In genomic region chr3:139797724-139798343, GRCh38 we compare ENCODE assay signal across 1 cellular context.
TF ChIP-seq lines count a peak whose summit lies in the region.

No MANE protein-coding gene starts in this region.

TF ChIP-seq in HepG2, 621 proteins besides CTCF, POLR2A, EP300 and RAD21 (continued from another document and continues in another):
- no peak for TF ChIP-seq PAXIP1 (CRISPR knock-in tag; conservative IDR thresholded peaks at IDR 0.05)
- TF ChIP-seq ZNF782 (CRISPR knock-in tag; IDR thresholded peaks at IDR 0.05; ENCODE audit: borderline replicate concordance): no peak
- no peak for TF ChIP-seq HDAC1 (CRISPR knock-in tag; IDR thresholded peaks at IDR 0.05)
- no peak for TF ChIP-seq NFE2L2 (IDR thresholded peaks at IDR 0.05; ENCODE audit: low read length)
- TF ChIP-seq HDAC6 (IDR thresholded peaks at IDR 0.05; ENCODE audit: low read depth, low read length): no peak
- TF ChIP-seq ZBTB43 (CRISPR knock-in tag; conservative IDR thresholded peaks at IDR 0.05): no peak
- peak; percentile 41; the same call in 1 of the 2 replicates for TF ChIP-seq THRA (CRISPR knock-in tag; IDR thresholded peaks at IDR 0.05; ENCODE audit: borderline replicate concordance)
- no peak for TF ChIP-seq HOMEZ (CRISPR knock-in tag; IDR thresholded peaks at IDR 0.05; ENCODE audit: low read depth)
- TF ChIP-seq ZNF644 (CRISPR knock-in tag; IDR thresholded peaks at IDR 0.05; ENCODE audit: low read depth): no peak
- TF ChIP-seq ZBTB44 (CRISPR knock-in tag; IDR thresholded peaks at IDR 0.05): 0 out of 2 replicates have a peak, but pooled peaks have one; percentile 53
- no peak for TF ChIP-seq U2AF2 (IDR thresholded peaks at IDR 0.05; ENCODE audit: low read depth, low read length)
- TF ChIP-seq TEAD2 (CRISPR knock-in tag; IDR thresholded peaks at IDR 0.05): no peak
- no peak for TF ChIP-seq RORA (CRISPR knock-in tag; IDR thresholded peaks at IDR 0.05)
- TF ChIP-seq CENPT (CRISPR knock-in tag; IDR thresholded peaks at IDR 0.05; ENCODE audit: low read depth): no peak
- no peak for TF ChIP-seq ZNF143 (CRISPR knock-in tag; IDR thresholded peaks at IDR 0.05)
- TF ChIP-seq SRSF1 (optimal IDR thresholded peaks at IDR 0.05; ENCODE audit: low read depth, low read length): no peak
- TF ChIP-seq ZZZ3 (CRISPR knock-in tag; IDR thresholded peaks at IDR 0.05; ENCODE audit: borderline replicate concordance): no peak
- no peak for TF ChIP-seq NRL (CRISPR knock-in tag; IDR thresholded peaks at IDR 0.05; ENCODE audit: borderline replicate concordance)
- 0 out of 2 replicates have a peak, but pooled peaks have one; percentile 30 for TF ChIP-seq HMGXB3 (CRISPR knock-in tag; IDR thresholded peaks at IDR 0.05; ENCODE audit: borderline replicate concordance)
- TF ChIP-seq KLF12 (CRISPR knock-in tag; IDR thresholded peaks at IDR 0.05; ENCODE audit: borderline replicate concordance): no peak
- TF ChIP-seq RFX5 (IDR thresholded peaks at IDR 0.05; ENCODE audit: low read depth, low read length): no peak
- TF ChIP-seq FOXC1 (CRISPR knock-in tag; IDR thresholded peaks at IDR 0.05; ENCODE audit: borderline replicate concordance): no peak
- no peak for TF ChIP-seq SMC3 (IDR thresholded peaks at IDR 0.05; ENCODE audit: low read length)
- TF ChIP-seq ZFYVE20 (CRISPR knock-in tag; IDR thresholded peaks at IDR 0.05; ENCODE audit: borderline replicate concordance, low read depth): no peak
- TF ChIP-seq GZF1 (CRISPR knock-in tag; IDR thresholded peaks at IDR 0.05): no peak
- TF ChIP-seq RNF219 (CRISPR knock-in tag; IDR thresholded peaks at IDR 0.05): no peak
- no peak for TF ChIP-seq NBN (conservative IDR thresholded peaks at IDR 0.05)
- no peak for TF ChIP-seq ZBTB4 (CRISPR knock-in tag; IDR thresholded peaks at IDR 0.05; ENCODE audit: borderline replicate concordance)
- no peak for TF ChIP-seq NR2C2 (CRISPR knock-in tag; IDR thresholded peaks at IDR 0.05; ENCODE audit: borderline replicate concordance)
- no peak for TF ChIP-seq ARHGAP35 (CRISPR knock-in tag; IDR thresholded peaks at IDR 0.05; ENCODE audit: borderline replicate concordance)
- peak; percentile 46; the same call in 1 of the 2 replicates for TF ChIP-seq ZBTB20 (CRISPR knock-in tag; IDR thresholded peaks at IDR 0.05; ENCODE audit: borderline replicate concordance, low read depth)
- no peak for TF ChIP-seq SIN3B (IDR thresholded peaks at IDR 0.05; ENCODE audit: low read length)
- no peak for TF ChIP-seq SPEN (CRISPR knock-in tag; IDR thresholded peaks at IDR 0.05; ENCODE audit: low read depth)
- TF ChIP-seq ZNF691 (CRISPR knock-in tag; IDR thresholded peaks at IDR 0.05; ENCODE audit: borderline replicate concordance, low read depth): no peak
- TF ChIP-seq ATF6 (CRISPR knock-in tag; conservative IDR thresholded peaks at IDR 0.05): no peak
- TF ChIP-seq TBP (CRISPR knock-in tag; IDR thresholded peaks at IDR 0.05): no peak
